9 cellular contexts compared by ENCODE assay signal in genomic region chr5:83470920-83471404, GRCh38. TPM values are rescaled to one million over a fixed set of nuclear protein-coding genes. Genes with fewer than 3 reads are reported as not detected.
DNase-seq lines count a peak whose midpoint lies in the region; ATAC-seq lines count a peak whose summit lies in the region.
"Had no signal": no experiment of that assay in that cellular context is flagged by ENCODE, and none has a peak within 500 bp of the region (broad histone marks: within the 10 kb centered on the region; RNA-seq: fewer than 3 reads in every experiment).

No MANE protein-coding gene starts in this region.

- no peaks in the 10 kb centered on the region for H3K36me3 Mint-ChIP-seq in activated naive CD4-positive, alpha-beta T cell treated with anti-CD3 and anti-CD28 coated beads for 36 hours (ENCODE audit: low read depth)

- H3K4me3 Mint-ChIP-seq in activated naive CD4-positive, alpha-beta T cell treated with anti-CD3 and anti-CD28 coated beads for 36 hours: no peak overlapping the region

- H3K27ac ChIP-seq in SK-N-MC (no peak overlapping the region), skin epidermis (peak overlapping the region in 12 of 21 experiments; percentile 1 to 87 (median 54))

- H3K9ac ChIP-seq in SK-N-MC (ENCODE audit: insufficient read length): no peak overlapping the region

- intact Hi-C loops in activated naive CD4-positive, alpha-beta T cell treated with anti-CD3 and anti-CD28 coated beads for 36 hours (cut with micrococcal nuclease): loop anchor here (5.0 kb wide), 2 partner anchors 91 to 589 kb away; no protein-coding TSS in a partner anchor

- H3K36me3 ChIP-seq in SK-N-MC (ENCODE audit: insufficient read depth, low read length): no peaks in the 10 kb centered on the region

- CTCF ChIA-PET in activated naive CD4-positive, alpha-beta T cell treated with anti-CD3 and anti-CD28 coated beads for 36 hours (lab: Charles Lee): no interaction called here

- ATAC-seq in GM18520 (IDR thresholded peaks at IDR 0.05; ENCODE audit: unreplicated experiment) (no peak), GM18502 (IDR thresholded peaks at IDR 0.05; ENCODE audit: poor library complexity, unreplicated experiment) (no peak)

- H3K4me3 ChIP-seq in SK-N-MC (peak overlapping the region; percentile 87), iPS-11a (ENCODE audit: low read depth, low read length) (peak overlapping the region; percentile 92), skin epidermis (peak overlapping the region; percentile 31 to 52 (median 42))

- no peaks in the 10 kb centered on the region for H3K9me3 Mint-ChIP-seq in activated naive CD4-positive, alpha-beta T cell treated with anti-CD3 and anti-CD28 coated beads for 36 hours

- peak; percentile 64 for DNase-seq in NCI-H748 (lab: John Stamatoyannopoulos, UW; ENCODE audit: unreplicated experiment)
- DNase-seq in NCI-H748 treated with DMSO at 0.1 percent for 48 hours (lab: John Stamatoyannopoulos, UW): no peak
- no peak for DNase-seq in SK-N-MC (ENCODE audit: low read depth, low spot score)
- no peak for DNase-seq in activated naive CD4-positive, alpha-beta T cell treated with anti-CD3 and anti-CD28 coated beads for 36 hours

- no peak overlapping the region for H3K27ac Mint-ChIP-seq in activated naive CD4-positive, alpha-beta T cell treated with anti-CD3 and anti-CD28 coated beads for 36 hours

- H3K4me1 Mint-ChIP-seq in activated naive CD4-positive, alpha-beta T cell treated with anti-CD3 and anti-CD28 coated beads for 36 hours (ENCODE audit: low read depth): peaks cover 36% of the 10 kb centered on the region

- H3K9me3 ChIP-seq in SK-N-MC (ENCODE audit: low read depth, low read length): no peaks in the 10 kb centered on the region

- H3K27me3 Mint-ChIP-seq in activated naive CD4-positive, alpha-beta T cell treated with anti-CD3 and anti-CD28 coated beads for 36 hours (ENCODE audit: low read depth): peaks cover 78% of the 10 kb centered on the region

RNA-seq across cellular contexts. Expression of gene VCAN, which starts 0.6 kb away (rescaled TPM):
- total RNA-seq in activated naive CD4-positive, alpha-beta T cell treated with anti-CD3 and anti-CD28 coated beads for 36 hours: not detected
- total RNA-seq: activated CD8-positive, alpha-beta memory T cell treated with anti-CD3 and anti-CD28 coated beads for 36 hours had no signal

Comparison
In these comparisons a context has a peak if more than half of its experiments do, and no peak if none do; other contexts are left out.
1. H3K4me3 ChIP-seq: peak in every context shown above with its lines; median percentile 92 in iPS-11a; 87 in SK-N-MC; 42 in skin epidermis.